10 cellular contexts compared by ENCODE assay signal in genomic region chr19:23002690-23003422, GRCh38. TPM values are rescaled to one million over a fixed set of nuclear protein-coding genes. Genes with fewer than 3 reads are reported as not detected.
DNase-seq lines count a peak whose midpoint lies in the region; ATAC-seq and TF ChIP-seq lines count a peak whose summit lies in the region.
"Had no signal": no experiment of that assay in that cellular context is flagged by ENCODE, and none has a peak within 500 bp of the region (broad histone marks: within the 10 kb centered on the region; RNA-seq: fewer than 3 reads in every experiment).

ZNF728 (minus strand) TSS chr19:23003176; CDS start chr19:23003030, 146 bp downstream.

- 5 to 8% methylated on average over 46 of the region's 46 CpGs for WGBS in heart right ventricle, 2 donors
- 4 to 6% (median 6%) methylated on average over 42 to 46 of the region's 46 CpGs for WGBS in ovary, 3 donors

- CTCF ChIA-PET in MCF 10A (lab: Yijun Ruan, JAX) = no interaction called here

- H3K9me3 ChIP-seq in breast epithelium = peaks cover 18 to 23% of the 10 kb centered on the region in 2 donors
- H3K9me3 ChIP-seq in heart right ventricle = peaks cover 0 to 96% (median 0%) of the 10 kb centered on the region in 11 donors
- peaks cover 0 to 3% of the 10 kb centered on the region in 2 donors for H3K9me3 ChIP-seq in ovary
- H3K9me3 ChIP-seq in vagina = no peaks in the 10 kb centered on the region

- H3K27me3 Mint-ChIP-seq in MCF 10A (ENCODE audit: insufficient read depth, unreplicated experiment) (no peaks in the 10 kb centered on the region), mesothelial cell of epicardium (ENCODE audit: low read depth) (no peaks in the 10 kb centered on the region)

- no peaks in the 10 kb centered on the region for H3K27me3 ChIP-seq in breast epithelium
- no peaks in the 10 kb centered on the region for H3K27me3 ChIP-seq in heart right ventricle
- no peaks in the 10 kb centered on the region for H3K27me3 ChIP-seq in ovary
- no peaks in the 10 kb centered on the region for H3K27me3 ChIP-seq in vagina

- H3K27ac ChIP-seq in breast epithelium = peak within 1 kb of the TSS; percentile 38 to 57
- peak within 1 kb of the TSS; percentile 66 to 89 (median 85) for H3K27ac ChIP-seq in heart right ventricle
- H3K27ac ChIP-seq in ovary = peak within 1 kb of the TSS in 1 of 2 donors; percentile 63
- H3K27ac ChIP-seq in vagina = peak within 1 kb of the TSS; percentile 4

- TF ChIP-seq POLR2A in breast epithelium (IDR thresholded peaks at IDR 0.05) (no peak), ovary (IDR thresholded peaks at IDR 0.05) (no peak), vagina (IDR thresholded peaks at IDR 0.05) (no peak)

- H3K27ac Mint-ChIP-seq in MCF 10A (ENCODE audit: low read depth, unreplicated experiment) = no peak within 1 kb of the TSS
- H3K27ac Mint-ChIP-seq in mesothelial cell of epicardium = no peak within 1 kb of the TSS

- H3K4me3 Mint-ChIP-seq in MCF 10A (ENCODE audit: unreplicated experiment) (no peak within 1 kb of the TSS), mesothelial cell of epicardium (no peak within 1 kb of the TSS)

- TF ChIP-seq EP300 in ovary (IDR thresholded peaks at IDR 0.05) = no peak

- H3K36me3 Mint-ChIP-seq in MCF 10A (ENCODE audit: insufficient read depth, unreplicated experiment) (no peaks in the 10 kb centered on the region), mesothelial cell of epicardium (peaks cover 9% of the 10 kb centered on the region)

- TF ChIP-seq CTCF in breast epithelium (IDR thresholded peaks at IDR 0.05) (no peak), MCF 10A (IDR thresholded peaks at IDR 0.05; ENCODE audit: unreplicated experiment) (no peak), heart right ventricle (IDR thresholded peaks at IDR 0.05) (peak in 2 of 9 donors; percentile 11 to 33), ovary (IDR thresholded peaks at IDR 0.05) (no peak), vagina (IDR thresholded peaks at IDR 0.05) (no peak), mesothelial cell of epicardium (IDR thresholded peaks at IDR 0.05; ENCODE audit: unreplicated experiment) (no peak)

- no TSS peak for BruUV-seq in MCF 10A (replicated peaks; lab: Mats Ljungman, UMichigan)

- H3K9me3 Mint-ChIP-seq in MCF 10A (ENCODE audit: unreplicated experiment) = peaks cover 19% of the 10 kb centered on the region
- H3K9me3 Mint-ChIP-seq in mesothelial cell of epicardium = peaks cover 46% of the 10 kb centered on the region

- intact Hi-C loops in breast epithelium (cut with DNase I; ENCODE audit: low total_unique reads) (no loop called here), MCF 10A (cut with micrococcal nuclease) (no loop called here), heart right ventricle (cut with DNase I) (no loop called here), ovary (cut with DNase I) (no loop called here), vagina (cut with DNase I) (no loop called here)

- peak; percentile 92 to 98 (median 97) for ATAC-seq in heart right ventricle

- H3K4me1 Mint-ChIP-seq in MCF 10A (ENCODE audit: insufficient read depth, unreplicated experiment) = no peaks in the 10 kb centered on the region
- H3K4me1 Mint-ChIP-seq in mesothelial cell of epicardium = no peaks in the 10 kb centered on the region

- H3K4me1 ChIP-seq in breast epithelium (no peaks in the 10 kb centered on the region), heart right ventricle (peaks cover 0 to 8% (median 0%) of the 10 kb centered on the region in 9 donors), ovary (ENCODE audit: insufficient read depth) (no peaks in the 10 kb centered on the region), vagina (no peaks in the 10 kb centered on the region)

- DNase-seq in breast epithelium (ENCODE audit: low spot score in 2 of 2) (peak; percentile 54 to 61), MCF 10A (ENCODE audit: unreplicated experiment) (no peak), heart right ventricle (peak; percentile 79 to 85), ovary (peak; percentile 65 to 75 (median 70)), vagina (ENCODE audit: extremely low spot score in 2 of 2) (no peak), mesothelial cell of epicardium (ENCODE audit: low spot score in 2 of 2, unreplicated experiment in 2 of 2) (no peak), glomerular visceral epithelial cell (ENCODE audit: extremely low spot score) (no peak), activated gamma-delta T cell treated with Interleukin-2 at 50 U/mL for 16 hours (no peak)
- DNase-seq: SHP77 treated with DMSO at 0.1 percent for 48 hours had no signal

- peak within 1 kb of the TSS; percentile 38 to 64 (median 58) for H3K4me3 ChIP-seq in breast epithelium
- H3K4me3 ChIP-seq in heart right ventricle = peak within 1 kb of the TSS; percentile 7 to 75 (median 62)
- peak within 1 kb of the TSS; percentile 49 for H3K4me3 ChIP-seq in ovary
- peak within 1 kb of the TSS; percentile 41 to 48 for H3K4me3 ChIP-seq in vagina

- H3K36me3 ChIP-seq in breast epithelium (no peaks in the 10 kb centered on the region), heart right ventricle (peaks cover 0 to 4% (median 0%) of the 10 kb centered on the region in 9 donors), ovary (no peaks in the 10 kb centered on the region), vagina (no peaks in the 10 kb centered on the region)

- POLR2A ChIA-PET in MCF 10A (lab: Yijun Ruan, JAX) = no interaction called here

RNA-seq across cellular contexts. Expression of gene ZNF728, which starts in this region (rescaled TPM):
- total RNA-seq in breast epithelium (1 to 10 TPM; 2.1 to 5.4 (median 2.6) TPM), MCF 10A (2022) (not detected in 2 replicates), heart right ventricle (1 to 10 TPM; 3.1 to 6.8 (median 5.2) TPM), ovary (10 to 100 TPM in 1 of 7 donors, 1 to 10 TPM in 6; 2.2 to 10.3 (median 5.8) TPM), vagina (0.49 TPM), mesothelial cell of epicardium (not detected in 3 replicates)
- polyA plus RNA-seq in heart right ventricle (under 1 TPM; 0.28 to 0.51 TPM), ovary (1 to 10 TPM in 1 of 2 donors, under 1 TPM in 1; 0.67 to 1.2 TPM)
- polyA plus RNA-seq: BJ had no signal

Comparison
In these comparisons a context has a peak if more than half of its experiments do, and no peak if none do; other contexts are left out.
1. DNase-seq: peak in breast epithelium (2 of 2), heart right ventricle (2 of 2) and ovary (5 of 5); none in MCF 10A (single experiment), vagina (0 of 2), mesothelial cell of epicardium (0 of 2), glomerular visceral epithelial cell (single experiment) and activated gamma-delta T cell treated with Interleukin-2 at 50 U/mL for 16 hours (single experiment).
2. Peak in every context shown above with its lines, with median percentiles within 50 percentile points of each other: H3K4me3 ChIP-seq.